In genomic region chr16:72008424-72009216, GRCh38 we compare ENCODE assay signal across 8 cellular contexts.
DNase-seq lines count a peak whose midpoint lies in the region; ATAC-seq and TF ChIP-seq lines count a peak whose summit lies in the region.

DHODH (plus strand) TSS chr16:72008744; CDS start chr16:72008765, 21 bp downstream.

- TF ChIP-seq CTCF in coronary artery (IDR thresholded peaks at IDR 0.05): no peak

- peak within 1 kb of the TSS in 1 of 2 donors; percentile 79 for H3K27ac ChIP-seq in coronary artery

- ATAC-seq in GM19351 (IDR thresholded peaks at IDR 0.05; ENCODE audit: unreplicated experiment): peak; percentile 99
- peak; percentile 99 for ATAC-seq in HG03520 (IDR thresholded peaks at IDR 0.05; ENCODE audit: unreplicated experiment)

- DNase-seq in C1 segment of cervical spinal cord (lab: John Stamatoyannopoulos, UW) (peak; percentile 53 to 98 (median 96)), NCI-H526 treated with DMSO at 0.1 percent for 48 hours (lab: John Stamatoyannopoulos, UW) (peak; percentile 91), coronary artery (ENCODE audit: low spot score) (peak; percentile 99), left kidney (ENCODE audit: low read depth, low spot score) (peak; percentile 100)
- peak; percentile 99 for DNase-seq in activated CD4-positive, alpha-beta T cell treated with anti-CD3 and anti-CD28 coated beads for 48 hours
- DNase-seq in stimulated activated CD4-positive, alpha-beta T cell treated with anti-CD3 and anti-CD28 coated beads, Interleukin-1b, Interleukin-23, amount 100 ng/mL, for 48 hours: peak; percentile 99

- peak within 1 kb of the TSS; percentile 98 for H3K4me3 ChIP-seq in coronary artery
